Comparison of ENCODE assay signal across 1 cellular context in the genomic region with DNA sequence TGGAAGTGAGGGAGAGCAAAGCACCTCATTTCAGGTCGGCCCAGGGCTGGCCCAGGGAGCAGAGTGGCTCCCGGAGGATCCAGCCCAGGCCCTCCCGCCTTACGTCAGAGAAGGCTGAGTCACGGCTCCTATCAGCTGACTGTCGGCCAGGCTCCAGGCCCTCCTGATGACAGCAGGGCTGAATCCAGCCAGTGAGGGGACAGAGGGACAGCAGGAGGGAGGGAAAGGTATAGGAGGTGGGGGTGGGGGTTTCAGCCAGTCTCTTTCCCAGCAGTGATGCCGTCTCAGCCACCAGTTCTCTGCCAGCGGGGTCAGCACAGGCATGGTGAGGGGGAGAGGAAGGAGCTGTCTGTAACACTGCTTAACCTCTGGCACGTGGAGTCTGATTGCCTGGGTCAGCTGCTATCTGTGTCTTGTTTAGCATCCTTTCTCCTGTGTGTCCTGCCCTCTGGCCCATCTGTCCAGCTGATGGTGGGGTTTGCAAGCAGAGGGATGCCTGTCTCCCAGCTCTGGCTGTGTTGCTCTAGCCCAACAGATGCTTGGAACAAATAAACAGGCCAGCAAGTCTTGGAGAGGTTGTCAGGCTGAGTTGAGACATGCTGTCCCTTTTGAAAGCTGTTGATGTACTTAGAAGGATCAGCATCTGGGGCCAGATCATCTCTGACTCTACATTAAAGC.
TF ChIP-seq lines count a peak whose summit lies in the region.

No MANE protein-coding gene starts in this region.

TF ChIP-seq in K562, 482 proteins besides CTCF, POLR2A, EP300 and RAD21 (continued from another document and continues in another):
- TF ChIP-seq FOXK2 (conservative IDR thresholded peaks at IDR 0.05 in 1 of 2, IDR thresholded peaks at IDR 0.05 in 1 of 2; ENCODE audit: low read depth in 2 of 2) (peak in 1 of 2 experiments; percentile 42; a peak in 1 of 4 replicates), CREB1 (IDR thresholded peaks at IDR 0.05) (peak; percentile 59), CREB1 (CRISPR knock-in tag; IDR thresholded peaks at IDR 0.05) (peak; percentile 73), MECOM (CRISPR knock-in tag; IDR thresholded peaks at IDR 0.05) (0 out of 2 replicates have a peak, but pooled peaks have one; percentile 28), ATF1 (CRISPR knock-in tag; IDR thresholded peaks at IDR 0.05) (no peak), ATF1 (tag; IDR thresholded peaks at IDR 0.05) (peak; percentile 91), RBFOX2 (IDR thresholded peaks at IDR 0.05; ENCODE audit: low read depth, low read length) (no peak), NRF1 (conservative IDR thresholded peaks at IDR 0.05 in 1 of 2, IDR thresholded peaks at IDR 0.05 in 1 of 2) (peak in 1 of 2 experiments; percentile 28; a peak in 2 of 4 replicates), JUN (IDR thresholded peaks at IDR 0.05; ENCODE audit: borderline replicate concordance, low read depth, low read length) (peak; percentile 76), JUN (CRISPR knock-in tag; IDR thresholded peaks at IDR 0.05; ENCODE audit: borderline replicate concordance) (no peak), PBX2 (CRISPR knock-in tag; IDR thresholded peaks at IDR 0.05; ENCODE audit: low read depth) (no peak), PBX2 (tag; conservative IDR thresholded peaks at IDR 0.05; ENCODE audit: low read depth) (peak; percentile 29; the same call in 1 of the 2 replicates), CTBP1 (IDR thresholded peaks at IDR 0.05; ENCODE audit: borderline replicate concordance) (peak; percentile 32; the same call in 1 of the 2 replicates), C11orf30 (IDR thresholded peaks at IDR 0.05; ENCODE audit: low read depth) (peak; percentile 87), MAFK (IDR thresholded peaks at IDR 0.05; ENCODE audit: low read length) (peak; percentile 63; the same call in 1 of the 2 replicates), L3MBTL2 (IDR thresholded peaks at IDR 0.05) (peak; percentile 82), MAZ (CRISPR knock-in tag; conservative IDR thresholded peaks at IDR 0.05 in 1 of 2, IDR thresholded peaks at IDR 0.05 in 1 of 2) (peak in 1 of 2 experiments; percentile 21; a peak in 1 of 4 replicates), MNT (conservative IDR thresholded peaks at IDR 0.05) (peak in 1 of 2 experiments; percentile 74; a peak in 3 of 4 replicates), MITF (IDR thresholded peaks at IDR 0.05) (peak; percentile 57; the same call in 1 of the 2 replicates), NR2C1 (IDR thresholded peaks at IDR 0.05) (no peak), NR2C1 (tag; IDR thresholded peaks at IDR 0.05) (peak; percentile 33; the same call in 1 of the 2 replicates), HDAC2 (IDR thresholded peaks at IDR 0.05) (0 out of 2 replicates have a peak, but pooled peaks have one; percentile 54), CREM (IDR thresholded peaks at IDR 0.05; ENCODE audit: low read depth) (peak; percentile 89), PTBP1 (IDR thresholded peaks at IDR 0.05; ENCODE audit: low read depth, low read length) (no peak), EZH2 (IDR thresholded peaks at IDR 0.05; ENCODE audit: borderline replicate concordance, low read depth, low read length) (no peak), ZNF133 (CRISPR knock-in tag; IDR thresholded peaks at IDR 0.05) (no peak), TOE1 (IDR thresholded peaks at IDR 0.05; ENCODE audit: borderline replicate concordance) (peak; percentile 71; the same call in 1 of the 2 replicates), TOE1 (CRISPR knock-in tag; IDR thresholded peaks at IDR 0.05; ENCODE audit: borderline replicate concordance, low read depth) (no peak), ZNF318 (IDR thresholded peaks at IDR 0.05; ENCODE audit: borderline replicate concordance in 1 of 2, low read depth in 1 of 2) (peak in 1 of 2 experiments; percentile 85; a peak in 2 of 4 replicates), ARID3B (CRISPR knock-in tag; IDR thresholded peaks at IDR 0.05; ENCODE audit: borderline replicate concordance) (no peak), ZNF316 (IDR thresholded peaks at IDR 0.05) (peak; percentile 80), ZNF175 (CRISPR knock-in tag; IDR thresholded peaks at IDR 0.05; ENCODE audit: low read depth) (peak; percentile 54; the same call in 1 of the 2 replicates), SIN3A (IDR thresholded peaks at IDR 0.05; ENCODE audit: borderline replicate concordance in 2 of 2, control insufficient read depth in 1 of 2, low read depth in 2 of 2, low read length in 2 of 2) (peak; percentile 48 to 54; a peak in 1 of 4 replicates), ZNF586 (CRISPR knock-in tag; conservative IDR thresholded peaks at IDR 0.05) (no peak), PHF8 (IDR thresholded peaks at IDR 0.05; ENCODE audit: borderline replicate concordance, low read length) (no peak), NBN (IDR thresholded peaks at IDR 0.05; ENCODE audit: low read depth) (no peak), RAD51 (IDR thresholded peaks at IDR 0.05; ENCODE audit: borderline replicate concordance, low read depth) (peak; percentile 73), NR2C2 (CRISPR knock-in tag; IDR thresholded peaks at IDR 0.05) (no peak), NR2C2 (tag; IDR thresholded peaks at IDR 0.05) (peak; percentile 44; the same call in 1 of the 2 replicates), MTA3 (IDR thresholded peaks at IDR 0.05; ENCODE audit: borderline replicate concordance) (0 out of 2 replicates have a peak, but pooled peaks have one; percentile 16), ZEB2 (IDR thresholded peaks at IDR 0.05) (0 out of 2 replicates have a peak, but pooled peaks have one; percentile 45), CBFA2T2 (conservative IDR thresholded peaks at IDR 0.05) (peak; percentile 32; the same call in 1 of the 2 replicates), ATF7 (IDR thresholded peaks at IDR 0.05) (peak; percentile 90), FOSL1 (tag; conservative IDR thresholded peaks at IDR 0.05) (peak; percentile 92), HNRNPK (IDR thresholded peaks at IDR 0.05; ENCODE audit: low read depth, low read length, poor library complexity, severe bottlenecking) (no peak), CBFA2T3 (IDR thresholded peaks at IDR 0.05) (peak; percentile 20; the same call in 1 of the 2 replicates)
